Comparison of ENCODE assay signal across 14 cellular contexts in the genomic region with DNA sequence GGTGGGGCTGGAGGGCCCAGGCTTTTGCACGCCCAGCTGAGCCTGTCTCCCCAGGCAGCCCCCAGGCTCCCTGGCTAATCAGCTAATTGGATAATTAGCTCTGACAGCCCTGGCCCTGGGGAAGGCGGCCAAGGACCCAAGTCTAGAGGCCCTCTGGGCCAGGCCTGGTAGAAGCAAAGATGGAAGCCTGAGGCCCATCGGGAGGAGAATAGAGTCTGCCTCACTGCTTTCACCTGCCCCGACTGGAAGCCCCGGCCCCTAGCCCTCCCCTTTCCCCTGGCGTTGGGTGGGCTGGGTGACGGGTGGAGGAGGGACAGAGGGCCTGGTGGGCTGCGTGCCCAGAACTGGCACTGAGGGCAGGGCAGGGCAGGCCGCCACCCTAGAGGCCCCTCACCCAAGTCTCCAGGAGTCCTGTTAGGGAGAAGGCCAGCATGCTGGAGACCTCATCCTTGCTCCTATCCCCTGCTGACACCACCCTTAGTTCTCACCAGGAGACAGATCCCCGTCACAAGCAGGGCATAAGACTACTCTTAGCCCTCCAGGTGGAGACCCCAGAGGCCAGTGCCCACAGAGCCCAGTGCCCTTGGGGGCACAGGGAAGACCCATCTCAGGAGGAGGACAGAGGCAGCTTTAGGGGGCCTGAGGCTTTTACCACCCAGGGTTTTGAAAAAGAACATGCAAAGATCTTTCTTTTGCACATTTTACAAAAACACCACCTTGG. TPM values are rescaled to one million over a fixed set of nuclear protein-coding genes. Genes with fewer than 3 reads are reported as not detected.
DNase-seq lines count a peak whose midpoint lies in the region; ATAC-seq and TF ChIP-seq lines count a peak whose summit lies in the region.
"Had no signal": no experiment of that assay in that cellular context is flagged by ENCODE, and none has a peak within 500 bp of the region (broad histone marks: within the 10 kb centered on the region; RNA-seq: fewer than 3 reads in every experiment).

No MANE protein-coding gene starts in this region.

- H3K79me1 ChIP-seq in trophoblast cell (ENCODE audit: low read length): no peaks in the 10 kb centered on the region

- no peak overlapping the region for H2AK5ac ChIP-seq in trophoblast cell (ENCODE audit: low read length)

- DNase-seq in GM23338 (ENCODE audit: low spot score) (no peak), Panc1 (ENCODE audit: low read depth, low spot score) (no peak), right atrium auricular region (ENCODE audit: low spot score) (no peak), trophoblast cell (no peak), DMS79 (lab: John Stamatoyannopoulos, UW) (no peak)
- DNase-seq in activated effector memory CD4-positive, alpha-beta T cell treated with anti-CD3 and anti-CD28 coated beads, Interleukin-2, amount 50 U/mL, for 16 hours: no peak
- DNase-seq: Caco-2; effector memory CD4-positive, alpha-beta T cell; Peyer's patch had no signal

- H3K4ac ChIP-seq in trophoblast cell (ENCODE audit: low read depth, low read length): no peak overlapping the region

- ATAC-seq in GM23338 (no peak), Panc1 (no peak), GM19397 (IDR thresholded peaks at IDR 0.05; ENCODE audit: unreplicated experiment) (no peak)

- no peak overlapping the region for H2BK120ac ChIP-seq in trophoblast cell (ENCODE audit: insufficient read depth, low read length, poor library complexity)

- H4K8ac ChIP-seq in trophoblast cell (ENCODE audit: low read depth, low read length): no peak overlapping the region

- H3K18ac ChIP-seq in trophoblast cell (ENCODE audit: low read length): no peak overlapping the region

- H3K9me3 Mint-ChIP-seq in GM23338: no peaks in the 10 kb centered on the region; the same call in 2 of the 3 replicates
- H3K9me3 Mint-ChIP-seq: stimulated activated naive CD8-positive, alpha-beta T cell treated with anti-CD3 and anti-CD28 coated beads, Interleukin-15, Interleukin-2, amounts not matched to agents 100 ng/mL and 50 ng/mL, for 24 hours had no signal

- no peak for TF ChIP-seq CTCF in GM23338 (conservative IDR thresholded peaks at IDR 0.05; ENCODE audit: low read depth in 2 of 2)
- TF ChIP-seq CTCF in Panc1 (IDR thresholded peaks at IDR 0.05): no peak
- TF ChIP-seq CTCF in right atrium auricular region (IDR thresholded peaks at IDR 0.05): no peak

- H2BK12ac ChIP-seq in trophoblast cell (ENCODE audit: low read length): no peak overlapping the region

- intact Hi-C loops in Panc1 (cut with micrococcal nuclease; ENCODE audit: unreplicated experiment): loop anchor here (5.0 to 10.0 kb wide), 2 partner anchors 56 to 113 kb away; no protein-coding TSS in a partner anchor

- H3K27ac ChIP-seq in GM23338 (ENCODE audit: low read depth) (no peak overlapping the region), Panc1 (ENCODE audit: low read length) (peak overlapping the region; percentile 44; the same call in 1 of the 2 replicates), right atrium auricular region (peak overlapping the region; percentile 67 to 85), stomach smooth muscle (ENCODE audit: low read length) (peak overlapping the region; percentile 77), trophoblast cell (ENCODE audit: low read depth, low read length) (no peak overlapping the region)

- no peak overlapping the region for H3K4me3 Mint-ChIP-seq in GM23338
- H3K4me3 Mint-ChIP-seq: activated naive CD8-positive, alpha-beta T cell; stimulated activated naive CD8-positive, alpha-beta T cell treated with anti-CD3 and anti-CD28 coated beads, Interleukin-15, Interleukin-2, amounts not matched to agents 100 ng/mL and 50 ng/mL, for 24 hours had no signal

- peak overlapping the region; percentile 13 to 36 for H3K9ac ChIP-seq in stomach smooth muscle (ENCODE audit: low read length in 2 of 2)
- no peak overlapping the region for H3K9ac ChIP-seq in trophoblast cell (ENCODE audit: low read length)

- no peaks in the 10 kb centered on the region for H3K79me2 ChIP-seq in GM23338 (replicated peaks; ENCODE audit: insufficient read depth)
- no peaks in the 10 kb centered on the region for H3K79me2 ChIP-seq in trophoblast cell (ENCODE audit: control insufficient read depth, insufficient read depth, low read length, poor library complexity)

- in situ Hi-C loops in Panc1 (cut with HindIII; ENCODE audit: low pct_unique_long_range_greater_than_20kb, low sequenced_read_pairs): no loop called here

- H2BK5ac ChIP-seq in trophoblast cell (ENCODE audit: low read depth, low read length, poor library complexity): no peak overlapping the region

- H3K36me3 Mint-ChIP-seq in GM23338 (ENCODE audit: low read depth): no peaks in the 10 kb centered on the region
- H3K36me3 Mint-ChIP-seq: activated naive CD8-positive, alpha-beta T cell had no signal

- no peaks in the 10 kb centered on the region for H3K9me2 ChIP-seq in GM23338 (ENCODE audit: insufficient read depth)

- peaks cover 31% of the 10 kb centered on the region for H3K4me1 ChIP-seq in GM23338 (ENCODE audit: insufficient read depth)
- H3K4me1 ChIP-seq in Panc1 (ENCODE audit: control insufficient read depth, insufficient read depth, low read length): peaks cover 42% of the 10 kb centered on the region
- H3K4me1 ChIP-seq in right atrium auricular region: peaks cover 0 to 72% of the 10 kb centered on the region in 2 donors
- H3K4me1 ChIP-seq in stomach smooth muscle (ENCODE audit: control insufficient read depth, insufficient read depth, low read length): peaks cover 57% of the 10 kb centered on the region
- H3K4me1 ChIP-seq in trophoblast cell (ENCODE audit: control insufficient read depth in 1 of 2, insufficient read depth in 2 of 2, low read length in 2 of 2): no peaks in the 10 kb centered on the region
- H3K4me1 ChIP-seq: Caco-2 had no signal

- no CpG with 5 or more reads among the region's 10 CpGs for WGBS in trophoblast cell (ENCODE audit: extremely low coverage, insufficient coverage, insufficient read length)

- H3K27ac Mint-ChIP-seq in GM23338: no peak overlapping the region
- H3K27ac Mint-ChIP-seq: activated naive CD8-positive, alpha-beta T cell; stimulated activated naive CD8-positive, alpha-beta T cell treated with anti-CD3 and anti-CD28 coated beads, Interleukin-15, Interleukin-2, amounts not matched to agents 100 ng/mL and 50 ng/mL, for 24 hours had no signal

- H3K23ac ChIP-seq in trophoblast cell (ENCODE audit: low read length): no peak overlapping the region

- no peaks in the 10 kb centered on the region for H4K20me1 ChIP-seq in GM23338 (replicated peaks; ENCODE audit: insufficient read depth)

- H3K4me3 ChIP-seq in GM23338 (no peak overlapping the region), Panc1 (ENCODE audit: low read depth in 2 of 2, low read length in 2 of 2) (no peak overlapping the region), right atrium auricular region (no peak overlapping the region), stomach smooth muscle (ENCODE audit: low read length in 2 of 2) (no peak overlapping the region), trophoblast cell (ENCODE audit: low read depth, low read length) (no peak overlapping the region)
- H3K4me3 ChIP-seq: lung, Peyer's patch had no signal

- H2AFZ ChIP-seq in GM23338 (no peak overlapping the region), trophoblast cell (ENCODE audit: insufficient read depth, low read length, poor library complexity) (no peak overlapping the region)

- peaks cover 16% of the 10 kb centered on the region for H3F3A ChIP-seq in GM23338 (replicated peaks; ENCODE audit: low read depth)

- H3K27me3 ChIP-seq in GM23338 (ENCODE audit: insufficient read depth) (peaks cover 31% of the 10 kb centered on the region), Panc1 (ENCODE audit: control insufficient read depth, insufficient read depth, low read length) (no peaks in the 10 kb centered on the region), right atrium auricular region (no peaks in the 10 kb centered on the region), stomach smooth muscle (ENCODE audit: control insufficient read depth in 1 of 2, insufficient read depth in 2 of 2, low read length in 2 of 2) (no peaks in the 10 kb centered on the region), trophoblast cell (ENCODE audit: insufficient read depth, low read length) (peaks cover 26% of the 10 kb centered on the region)
- H3K27me3 ChIP-seq: Peyer's patch had no signal

- no peaks in the 10 kb centered on the region for H3K9me3 ChIP-seq in Panc1 (ENCODE audit: control insufficient read depth, insufficient read depth, low read depth, low read length)
- H3K9me3 ChIP-seq in right atrium auricular region: no peaks in the 10 kb centered on the region
- H3K9me3 ChIP-seq in stomach smooth muscle (ENCODE audit: control insufficient read depth in 2 of 2, low read length in 2 of 2): no peaks in the 10 kb centered on the region
- peaks cover 2% of the 10 kb centered on the region for H3K9me3 ChIP-seq in trophoblast cell (ENCODE audit: insufficient read depth, low read depth, low read length)
- H3K9me3 ChIP-seq: Caco-2, Peyer's patch had no signal

- peaks cover 40% of the 10 kb centered on the region for H3K27me3 Mint-ChIP-seq in GM23338 (ENCODE audit: insufficient read depth, low read depth, poor library complexity)
- H3K27me3 Mint-ChIP-seq: activated naive CD8-positive, alpha-beta T cell had no signal

- H3K4me1 Mint-ChIP-seq in GM23338: peaks cover 34% of the 10 kb centered on the region

- no peak overlapping the region for H4K91ac ChIP-seq in trophoblast cell (ENCODE audit: low read depth, low read length)

- H4K12ac ChIP-seq in trophoblast cell (ENCODE audit: low read depth, low read length): no peak overlapping the region

- CTCF ChIA-PET in Panc1 (lab: Charles Lee): no interaction called here

- H3K36me3 ChIP-seq in GM23338 (ENCODE audit: insufficient read depth): no peaks in the 10 kb centered on the region
- no peaks in the 10 kb centered on the region; the same call in 1 of the 2 replicates for H3K36me3 ChIP-seq in Panc1 (ENCODE audit: control insufficient read depth, insufficient read depth, low read length)
- H3K36me3 ChIP-seq in right atrium auricular region: peaks cover 20% of the 10 kb centered on the region
- H3K36me3 ChIP-seq in stomach smooth muscle (ENCODE audit: control insufficient read depth in 2 of 2, insufficient read depth in 2 of 2, low read length in 2 of 2): peaks cover 6 to 25% of the 10 kb centered on the region in 2 donors
- H3K36me3 ChIP-seq in trophoblast cell (ENCODE audit: control insufficient read depth in 1 of 2, insufficient read depth in 2 of 2, low read length in 2 of 2): no peaks in the 10 kb centered on the region

- no TSS peak for BruUV-seq in Panc1 (replicated peaks; lab: Mats Ljungman, UMichigan)

- POLR2A ChIA-PET in Panc1 (lab: Charles Lee): no interaction called here

- peak overlapping the region; percentile 79 for H3K4me2 ChIP-seq in GM23338
- H3K4me2 ChIP-seq in trophoblast cell (ENCODE audit: low read length): no peak overlapping the region

- H3K14ac ChIP-seq in trophoblast cell (ENCODE audit: low read length): no peak overlapping the region

RNA-seq across cellular contexts. Expression of gene LYL1, which starts 12.0 kb away (rescaled TPM):
- total RNA-seq in GM23338 (2014; rRNA removed; shearing (Covaris generic)): 0.47 and 2.2 TPM in 2 replicates
- 0.77 and 1.2 TPM in 2 replicates for polyA plus RNA-seq in GM23338 (2016; fragmentation: Nextera tagmentation; extraction: Ambion mirVana)
- total RNA-seq in Panc1 (2021; ENCODE audit: unreplicated experiment) (0.23 TPM), right atrium auricular region (10 to 100 TPM; 10.2 to 15.3 TPM)
- polyA plus RNA-seq in Panc1 (2012; ENCODE audit: insufficient read length): 0.48 TPM
- 0.10 and 0.16 TPM in 2 replicates for polyA plus RNA-seq in trophoblast cell (2013)

RNA-seq across cellular contexts. Expression of gene TRMT1, which starts 25.9 kb away (rescaled TPM):
- total RNA-seq in GM23338 (2014; rRNA removed; shearing (Covaris generic)): 76.4 and 88.6 TPM in 2 replicates
- 90.1 and 92.6 TPM in 2 replicates for polyA plus RNA-seq in GM23338 (2016; fragmentation: Nextera tagmentation; extraction: Ambion mirVana)
- total RNA-seq in Panc1 (2021; ENCODE audit: unreplicated experiment) (52.0 TPM), right atrium auricular region (10 to 100 TPM; 13.6 to 15.0 TPM)
- 41.4 TPM for polyA plus RNA-seq in Panc1 (2012; ENCODE audit: insufficient read length)
- polyA plus RNA-seq in trophoblast cell (2013): 26.6 and 28.8 TPM in 2 replicates

RNA-seq across cellular contexts. Expression of gene NACC1, which starts 27.4 kb away (rescaled TPM):
- 203 and 260 TPM in 2 replicates for total RNA-seq in GM23338 (2014; rRNA removed; shearing (Covaris generic))
- 12.4 and 16.1 TPM in 2 replicates for polyA plus RNA-seq in GM23338 (2016; fragmentation: Nextera tagmentation; extraction: Ambion mirVana)
- total RNA-seq in Panc1 (2021; ENCODE audit: unreplicated experiment): 129 TPM
- 97.8 TPM for polyA plus RNA-seq in Panc1 (2012; ENCODE audit: insufficient read length)
- total RNA-seq in right atrium auricular region: 10 to 100 TPM; 25.4 to 27.3 TPM
- polyA plus RNA-seq in trophoblast cell (2013): 149 and 154 TPM in 2 replicates

RNA-seq across cellular contexts. Expression of gene STX10, which starts 59.5 kb away (rescaled TPM):
- 55.9 and 58.3 TPM in 2 replicates for total RNA-seq in GM23338 (2014; rRNA removed; shearing (Covaris generic))
- polyA plus RNA-seq in GM23338 (2016; fragmentation: Nextera tagmentation; extraction: Ambion mirVana): 42.8 and 44.0 TPM in 2 replicates
- total RNA-seq in Panc1 (2021; ENCODE audit: unreplicated experiment) (43.6 TPM), right atrium auricular region (10 to 100 TPM; 33.1 to 39.2 TPM)
- polyA plus RNA-seq in Panc1 (2012; ENCODE audit: insufficient read length): 108 TPM
- polyA plus RNA-seq in trophoblast cell (2013): 45.9 and 47.7 TPM in 2 replicates

RNA-seq across cellular contexts. Expression of gene IER2, which starts 59.5 kb away (rescaled TPM):
- 99.1 and 124 TPM in 2 replicates for total RNA-seq in GM23338 (2014; rRNA removed; shearing (Covaris generic))
- 191 and 200 TPM in 2 replicates for polyA plus RNA-seq in GM23338 (2016; fragmentation: Nextera tagmentation; extraction: Ambion mirVana)
- total RNA-seq in Panc1 (2021; ENCODE audit: unreplicated experiment) (80.4 TPM), right atrium auricular region (100 to 1,000 TPM in 1 of 2 donors, 10 to 100 TPM in 1; 35.4 to 139 TPM)
- polyA plus RNA-seq in Panc1 (2012; ENCODE audit: insufficient read length): 81.1 TPM
- 139 and 150 TPM in 2 replicates for polyA plus RNA-seq in trophoblast cell (2013)

Comparison
In these comparisons a context has a peak if more than half of its experiments do, and no peak if none do; other contexts are left out.
1. H3K27ac ChIP-seq: peak in Panc1 (single experiment), right atrium auricular region (2 of 2) and stomach smooth muscle (single experiment); none in GM23338 (single experiment) and trophoblast cell (single experiment).